Comparison of ENCODE assay signal across 8 cellular contexts in the genomic region with DNA sequence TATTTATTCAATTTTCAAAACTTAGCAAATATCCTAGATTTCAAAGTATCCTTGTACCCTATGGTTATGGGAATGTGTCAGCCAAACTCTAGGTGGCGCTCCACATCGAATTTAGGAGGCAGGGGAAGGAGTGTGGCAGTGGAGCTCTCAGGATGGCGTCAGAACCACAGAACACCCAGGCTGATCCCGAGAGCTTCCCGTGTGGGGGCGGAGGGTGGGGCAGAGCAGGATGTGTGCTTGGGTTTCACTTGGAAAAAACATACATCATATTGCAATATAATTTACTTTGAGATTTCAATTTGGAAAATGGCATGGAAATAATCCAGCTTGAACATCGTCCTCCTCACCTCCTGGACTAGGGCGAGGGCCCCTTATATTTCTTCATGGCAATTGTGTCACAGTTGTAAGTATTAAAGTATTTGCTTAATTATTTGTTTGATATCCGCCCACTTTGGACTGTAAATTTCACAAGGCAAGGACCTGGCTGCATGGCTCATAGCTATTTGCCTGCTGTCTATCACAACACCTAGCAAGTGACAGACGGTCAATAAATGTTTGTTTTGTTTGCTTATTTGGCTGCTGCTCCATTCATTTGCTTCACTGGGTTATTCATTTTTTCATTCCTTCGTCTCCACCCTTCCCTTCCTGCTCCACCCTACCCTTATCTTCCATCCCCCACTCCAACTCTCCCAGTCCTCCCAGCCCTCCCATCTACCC.
DNase-seq lines count a peak whose midpoint lies in the region; ATAC-seq and TF ChIP-seq lines count a peak whose summit lies in the region.

No MANE protein-coding gene starts in this region.

- no peaks in the 10 kb centered on the region for H3K9me3 Mint-ChIP-seq in activated T-helper 1 cell treated with anti-CD3 and anti-CD28 coated beads, Interleukin-12 subunit alpha, Interleukin-12 subunit beta, Interleukin-2, Interleukin-4 antibody, amounts not matched to agents 30 ng/mL and 10 ng/mL and 1 ng/mL, durations not matched to agents 14 hours and 24 hours and 36 hours

- H3K4me1 ChIP-seq in osteoblast (ENCODE audit: insufficient read depth, low read length), result peaks cover 47% of the 10 kb centered on the region

- peak; percentile 90 for DNase-seq in DMS114 treated with DMSO at 0.1 percent for 48 hours (lab: John Stamatoyannopoulos, UW; ENCODE audit: unreplicated experiment)
- DNase-seq in NCI-H2227 treated with DMSO at 0.1 percent for 48 hours (lab: John Stamatoyannopoulos, UW), result peak; percentile 57
- peak; percentile 1 for DNase-seq in activated T-helper 1 cell treated with anti-CD3 and anti-CD28 coated beads, Interleukin-12 subunit alpha, Interleukin-12 subunit beta, Interleukin-2, Interleukin-4 antibody, amounts not matched to agents 30 ng/mL and 10 ng/mL and 1 ng/mL, durations not matched to agents 14 hours and 24 hours and 36 hours (ENCODE audit: low spot score)
- DNase-seq in glomerular endothelial cell (ENCODE audit: extremely low read depth, low read depth, low spot score), result peak; percentile 84
- DNase-seq in osteoblast (ENCODE audit: insufficient read length, low spot score, missing footprints), result peak; percentile 78
- DNase-seq in DMS79 (lab: John Stamatoyannopoulos, UW), result no peak
- no peak for DNase-seq in stimulated activated naive CD4-positive, alpha-beta T cell treated with Interleukin-2 at 50 U/mL for 16 hours (lab: John Stamatoyannopoulos, UW)

- H3K27me3 ChIP-seq in osteoblast (ENCODE audit: insufficient read depth, low read length), result no peaks in the 10 kb centered on the region

- H2AFZ ChIP-seq in osteoblast (ENCODE audit: low read length), result no peak overlapping the region

- H3K27ac ChIP-seq in osteoblast (ENCODE audit: low read depth, low read length), result peak overlapping the region; percentile 99

- H3K79me2 ChIP-seq in osteoblast (ENCODE audit: insufficient read depth, low read length), result peaks cover 15% of the 10 kb centered on the region

- peak; percentile 69 for ATAC-seq in GM21619 (IDR thresholded peaks at IDR 0.05; ENCODE audit: unreplicated experiment)

- peaks cover 11% of the 10 kb centered on the region for H3K27me3 Mint-ChIP-seq in activated T-helper 1 cell treated with anti-CD3 and anti-CD28 coated beads, Interleukin-12 subunit alpha, Interleukin-12 subunit beta, Interleukin-2, Interleukin-4 antibody, amounts not matched to agents 30 ng/mL and 10 ng/mL and 1 ng/mL, durations not matched to agents 14 hours and 24 hours and 36 hours (ENCODE audit: insufficient read depth)

- no peaks in the 10 kb centered on the region for H4K20me1 ChIP-seq in osteoblast (ENCODE audit: insufficient read depth, low read length)

- H3K4me1 Mint-ChIP-seq in activated T-helper 1 cell treated with anti-CD3 and anti-CD28 coated beads, Interleukin-12 subunit alpha, Interleukin-12 subunit beta, Interleukin-2, Interleukin-4 antibody, amounts not matched to agents 30 ng/mL and 10 ng/mL and 1 ng/mL, durations not matched to agents 14 hours and 24 hours and 36 hours (ENCODE audit: low read depth), result peaks cover 8% of the 10 kb centered on the region

- H3K36me3 ChIP-seq in osteoblast (ENCODE audit: insufficient read depth, low read length), result peaks cover 21% of the 10 kb centered on the region

- H3K4me3 ChIP-seq in osteoblast (ENCODE audit: insufficient read depth, low read length), result peak overlapping the region; percentile 71

- H3K27ac Mint-ChIP-seq in activated T-helper 1 cell treated with anti-CD3 and anti-CD28 coated beads, Interleukin-12 subunit alpha, Interleukin-12 subunit beta, Interleukin-2, Interleukin-4 antibody, amounts not matched to agents 30 ng/mL and 10 ng/mL and 1 ng/mL, durations not matched to agents 14 hours and 24 hours and 36 hours, result no peak overlapping the region

- intact Hi-C loops in activated T-helper 1 cell treated with anti-CD3 and anti-CD28 coated beads, Interleukin-12 subunit alpha, Interleukin-12 subunit beta, Interleukin-2, Interleukin-4 antibody, amounts not matched to agents 30 ng/mL and 10 ng/mL and 1 ng/mL, durations not matched to agents 14 hours and 24 hours and 36 hours (cut with micrococcal nuclease), result loop anchor here (1.0 to 5.0 kb wide), 3 partner anchors 70 to 485 kb away; no protein-coding TSS in a partner anchor

- peak overlapping the region; percentile 92 for H3K4me2 ChIP-seq in osteoblast (ENCODE audit: insufficient read depth, low read length)

- no peaks in the 10 kb centered on the region for H3K9me3 ChIP-seq in osteoblast (ENCODE audit: low read depth, low read length)

- H3K36me3 Mint-ChIP-seq in activated T-helper 1 cell treated with anti-CD3 and anti-CD28 coated beads, Interleukin-12 subunit alpha, Interleukin-12 subunit beta, Interleukin-2, Interleukin-4 antibody, amounts not matched to agents 30 ng/mL and 10 ng/mL and 1 ng/mL, durations not matched to agents 14 hours and 24 hours and 36 hours (ENCODE audit: low read depth), result no peaks in the 10 kb centered on the region

- TF ChIP-seq CTCF in osteoblast (IDR thresholded peaks at IDR 0.05; ENCODE audit: extremely low read depth, low read depth, low read length), result peak; percentile 92

- no peak overlapping the region for H3K4me3 Mint-ChIP-seq in activated T-helper 1 cell treated with anti-CD3 and anti-CD28 coated beads, Interleukin-12 subunit alpha, Interleukin-12 subunit beta, Interleukin-2, Interleukin-4 antibody, amounts not matched to agents 30 ng/mL and 10 ng/mL and 1 ng/mL, durations not matched to agents 14 hours and 24 hours and 36 hours

Comparison
In these comparisons a context has a peak if more than half of its experiments do, and no peak if none do; other contexts are left out.
1. DNase-seq: peak in DMS114 treated with DMSO at 0.1 percent for 48 hours (single experiment), NCI-H2227 treated with DMSO at 0.1 percent for 48 hours (single experiment), activated T-helper 1 cell treated with anti-CD3 and anti-CD28 coated beads, Interleukin-12 subunit alpha, Interleukin-12 subunit beta, Interleukin-2, Interleukin-4 antibody, amounts not matched to agents 30 ng/mL and 10 ng/mL and 1 ng/mL, durations not matched to agents 14 hours and 24 hours and 36 hours (single experiment), glomerular endothelial cell (single experiment) and osteoblast (single experiment); none in DMS79 (single experiment) and stimulated activated naive CD4-positive, alpha-beta T cell treated with Interleukin-2 at 50 U/mL for 16 hours (single experiment).